Comparison of ENCODE assay signal across 27 cellular contexts in genomic region chr14:33259764-33260163, GRCh38.
"Had no signal": no experiment of that assay in that cellular context is flagged by ENCODE, and none has a peak within 500 bp of the region (broad histone marks: within the 10 kb centered on the region; RNA-seq: fewer than 3 reads in every experiment).

No MANE protein-coding gene starts in this region.

- H3K27ac ChIP-seq: adrenal gland, body of pancreas, colonic mucosa, epithelial cell of prostate, esophagus squamous epithelium, WERI-Rb-1 had no signal

- H3K36me3 ChIP-seq: adrenal gland, colonic mucosa, esophagus squamous epithelium, WERI-Rb-1 had no signal

- H3K9me3 ChIP-seq: adrenal gland, body of pancreas, colonic mucosa, esophagus squamous epithelium had no signal

- DNase-seq: activated B cell treated with CpG ODN at 0.5 μM for 24 hours; activated CD4-positive, alpha-beta T cell treated with anti-CD3 and anti-CD28 coated beads for 48 hours; activated CD4-positive, alpha-beta T cell treated with anti-CD3 and anti-CD28 coated beads, Interleukin-2, amount 50 U/mL, for 1 hour; activated CD4-positive, alpha-beta T cell treated with anti-CD3 and anti-CD28 coated beads, Interleukin-2, amount 50 U/mL, for 48 hours; activated CD8-positive, alpha-beta memory T cell treated with anti-CD3 and anti-CD28 coated beads for 24 hours; activated CD8-positive, alpha-beta T cell treated with anti-CD3 and anti-CD28 coated beads for 36 hours; activated effector memory CD4-positive, alpha-beta T cell treated with Interleukin-2 at 50 U/mL for 16 hours; activated gamma-delta T cell treated with Interleukin-2 at 50 U/mL for 16 hours; activated naive CD4-positive, alpha-beta T cell treated with anti-CD3 and anti-CD28 coated beads, Interleukin-2, amount 50 U/mL, for 16 hours; activated naive CD4-positive, alpha-beta T cell treated with Interleukin-2 at 50 U/mL for 16 hours; activated T-cell treated with anti-CD3 and anti-CD28 coated beads, Interleukin-2, amount 50 U/mL, for 4 hours; adrenal gland; amygdala; aorta; body of pancreas; caudate nucleus; colonic mucosa; effector CD8-positive, alpha-beta T cell; esophagus squamous epithelium; foreskin fibroblast; head of caudate nucleus; T-helper 17 cell; T1000; WERI-Rb-1 had no signal

- H3K27me3 ChIP-seq: adrenal gland, body of pancreas, colonic mucosa, esophagus squamous epithelium had no signal

- H3K4me1 ChIP-seq: adrenal gland, body of pancreas, colonic mucosa, esophagus squamous epithelium had no signal

- H3K4me3 ChIP-seq: adrenal gland, body of pancreas, colonic mucosa, esophagus squamous epithelium had no signal

- ATAC-seq: activated CD4-positive, CD25-positive, alpha-beta regulatory T cell treated with anti-CD3 and anti-CD28 coated beads, Interleukin-2, amount 50 U/mL, for 24 hours; activated CD8-positive, alpha-beta T cell treated with anti-CD3 and anti-CD28 coated beads for 36 hours; activated T-cell treated with anti-CD3 and anti-CD28 coated beads, Interleukin-2, amount 50 U/mL, for 4 hours; activated T-helper 17 cell treated with anti-CD3 and anti-CD28 coated beads, Interleukin-2, amount 50 U/mL, for 72 hours; body of pancreas; T-helper 17 cell had no signal
